In the genomic region with DNA sequence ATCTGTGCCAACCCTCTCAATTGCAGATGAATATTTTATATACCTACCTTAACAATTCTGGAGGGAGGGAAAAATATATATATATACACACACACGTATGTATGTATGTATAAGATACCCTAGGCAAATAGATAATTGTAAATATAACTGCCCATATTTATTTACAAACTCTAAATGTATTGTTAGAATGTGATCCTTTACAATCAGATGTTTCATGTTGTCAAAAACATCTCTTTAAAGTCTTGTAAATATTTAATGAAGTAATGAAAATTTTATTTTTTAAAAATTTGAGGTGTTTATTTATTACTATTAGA, we compare ENCODE assay signal across 11 cellular contexts. TPM values are rescaled to one million over a fixed set of nuclear protein-coding genes. Genes with fewer than 3 reads are reported as not detected.
DNase-seq lines count a peak whose midpoint lies in the region; ATAC-seq, FAIRE-seq and TF ChIP-seq lines count a peak whose summit lies in the region.
"Had no signal": no experiment of that assay in that cellular context is flagged by ENCODE, and none has a peak within 500 bp of the region (broad histone marks: within the 10 kb centered on the region; RNA-seq: fewer than 3 reads in every experiment).

No MANE protein-coding gene starts in this region.

- POLR2A ChIA-PET in activated CD8-positive, alpha-beta T cell treated with anti-CD3 and anti-CD28 coated beads for 36 hours (lab: Charles Lee) = interaction anchor here (0.6 to 2.8 kb wide), 2 partner anchors 11 to 81 kb away, joined by 4 to 22 read pairs; a partner anchor contains a TSS
- POLR2A ChIA-PET in CD4-positive, alpha-beta T cell (lab: Charles Lee) = interaction anchor here (0.6 to 2.5 kb wide), 8 partner anchors 10 to 75 kb away, joined by 3 to 22 read pairs (median 8); a partner anchor contains a TSS

- no peak overlapping the region for H3K4me3 Mint-ChIP-seq in activated CD8-positive, alpha-beta T cell treated with anti-CD3 and anti-CD28 coated beads for 36 hours
- H3K4me3 Mint-ChIP-seq in CD4-positive, alpha-beta T cell = no peak overlapping the region

- peak overlapping the region; percentile 91 for H3K27ac Mint-ChIP-seq in activated CD8-positive, alpha-beta T cell treated with anti-CD3 and anti-CD28 coated beads for 36 hours
- H3K27ac Mint-ChIP-seq in CD4-positive, alpha-beta T cell = no peak overlapping the region

- dilution Hi-C loops in keratinocyte (cut with MboI; ENCODE audit: extremely low pct_ligation_motif_present, low sequenced_read_pairs) = no loop called here

- H4K20me1 ChIP-seq in keratinocyte (ENCODE audit: control insufficient read depth, extremely low read depth, insufficient read depth, low read length) = no peaks in the 10 kb centered on the region

- no peaks in the 10 kb centered on the region for H3K9me1 ChIP-seq in keratinocyte (ENCODE audit: control insufficient read depth, extremely low read depth, insufficient read depth, low read length)

- peaks cover 86% of the 10 kb centered on the region for H3K79me2 ChIP-seq in keratinocyte (ENCODE audit: control insufficient read depth, insufficient read depth, low read length)

- H3K27ac ChIP-seq in left ventricle myocardium inferior (replicated peaks) = peak overlapping the region; percentile 30
- no peak overlapping the region for H3K27ac ChIP-seq in right atrium auricular region
- peak overlapping the region; percentile 42 for H3K27ac ChIP-seq in keratinocyte (ENCODE audit: control insufficient read depth, insufficient read depth, low read length)
- no peak overlapping the region for H3K27ac ChIP-seq in CD4-positive, alpha-beta T cell (ENCODE audit: low read depth, low read length)
- H3K27ac ChIP-seq: prostate gland had no signal

- no peaks in the 10 kb centered on the region for H3K9me3 ChIP-seq in left ventricle myocardium inferior (replicated peaks)
- no peaks in the 10 kb centered on the region for H3K9me3 ChIP-seq in right atrium auricular region
- H3K9me3 ChIP-seq in keratinocyte (ENCODE audit: control insufficient read depth, low read depth, low read length) = no peaks in the 10 kb centered on the region
- H3K9me3 ChIP-seq in CD4-positive, alpha-beta T cell (ENCODE audit: control insufficient read depth, low read length) = no peaks in the 10 kb centered on the region
- H3K9me3 ChIP-seq: prostate gland, thoracic aorta had no signal

- TF ChIP-seq CTCF in left ventricle myocardium inferior (IDR thresholded peaks at IDR 0.05; ENCODE audit: borderline replicate concordance) (no peak), right atrium auricular region (IDR thresholded peaks at IDR 0.05) (peak in 1 of 2 donors; percentile 1), keratinocyte (optimal IDR thresholded peaks at IDR 0.05 in 1 of 3, IDR thresholded peaks at IDR 0.05 in 1 of 3, conservative IDR thresholded peaks at IDR 0.05 in 1 of 3; ENCODE audit: extremely low read depth in 1 of 3, insufficient read depth in 2 of 3, low read length in 3 of 3) (no peak)
- peak; percentile 16 for TF ChIP-seq CTCF in activated CD8-positive, alpha-beta T cell treated with anti-CD3 and anti-CD28 coated beads for 36 hours (IDR thresholded peaks at IDR 0.05)
- TF ChIP-seq CTCF in CD4-positive, alpha-beta T cell (IDR thresholded peaks at IDR 0.05) = no peak

- ATAC-seq in activated CD8-positive, alpha-beta T cell treated with anti-CD3 and anti-CD28 coated beads for 36 hours = no peak
- ATAC-seq in CD4-positive, alpha-beta T cell (ENCODE audit: poor library complexity) = no peak

- H3K4me1 ChIP-seq in left ventricle myocardium inferior = peaks cover 95% of the 10 kb centered on the region
- peaks cover 0 to 54% of the 10 kb centered on the region in 2 donors for H3K4me1 ChIP-seq in right atrium auricular region
- H3K4me1 ChIP-seq in keratinocyte (ENCODE audit: control insufficient read depth, extremely low read depth, insufficient read depth, low read length) = peaks cover 12% of the 10 kb centered on the region
- H3K4me1 ChIP-seq: prostate gland had no signal

- intact Hi-C loops in left ventricle myocardium inferior (cut with micrococcal nuclease) (loop anchor here (5.0 kb wide), 1 partner anchor 76 kb away; no protein-coding TSS in a partner anchor), posterior vena cava (cut with DNase I) (loop anchor here in 1 of 2 donors (5.0 kb wide), 1 partner anchor 76 kb away; no protein-coding TSS in a partner anchor)
- intact Hi-C loops in activated CD8-positive, alpha-beta T cell treated with anti-CD3 and anti-CD28 coated beads for 36 hours (cut with micrococcal nuclease) = no loop called here
- intact Hi-C loops in CD4-positive, alpha-beta T cell (cut with DNase I, micrococcal nuclease) = loop anchor here (1.0 to 5.0 kb wide), 4 partner anchors 45 to 451 kb away; a partner anchor contains a TSS

- CTCF ChIA-PET in activated CD8-positive, alpha-beta T cell treated with anti-CD3 and anti-CD28 coated beads for 36 hours (lab: Charles Lee) = interaction anchor here (1.0 to 2.0 kb wide), 11 partner anchors 9 to 76 kb away, joined by 3 to 13 read pairs (median 4); a partner anchor contains a TSS
- CTCF ChIA-PET in CD4-positive, alpha-beta T cell (lab: Charles Lee) = interaction anchor here (1.0 to 3.0 kb wide), 7 partner anchors 9 to 452 kb away, joined by 3 to 31 read pairs (median 6); no protein-coding TSS in a partner anchor

- no peak overlapping the region for H2AFZ ChIP-seq in keratinocyte (ENCODE audit: control insufficient read depth, low read length)

- no peaks in the 10 kb centered on the region for H3K27me3 ChIP-seq in left ventricle myocardium inferior (ENCODE audit: low read depth)
- no peaks in the 10 kb centered on the region for H3K27me3 ChIP-seq in right atrium auricular region
- H3K27me3 ChIP-seq in keratinocyte (ENCODE audit: control insufficient read depth, extremely low read depth, insufficient read depth, low read length) = no peaks in the 10 kb centered on the region
- H3K27me3 ChIP-seq in CD4-positive, alpha-beta T cell (ENCODE audit: control insufficient read depth, insufficient read depth, low read length) = no peaks in the 10 kb centered on the region
- H3K27me3 ChIP-seq: dorsolateral prefrontal cortex had no signal

- no peaks in the 10 kb centered on the region for H3K36me3 ChIP-seq in left ventricle myocardium inferior
- H3K36me3 ChIP-seq in right atrium auricular region = no peaks in the 10 kb centered on the region
- H3K36me3 ChIP-seq in keratinocyte (ENCODE audit: control insufficient read depth in 2 of 2, extremely low read depth in 1 of 2, insufficient read depth in 2 of 2, low read length in 2 of 2) = no peaks in the 10 kb centered on the region
- H3K36me3 ChIP-seq: prostate gland, thoracic aorta had no signal

- peaks cover 80% of the 10 kb centered on the region for H3K4me1 Mint-ChIP-seq in activated CD8-positive, alpha-beta T cell treated with anti-CD3 and anti-CD28 coated beads for 36 hours (ENCODE audit: low read depth)
- H3K4me1 Mint-ChIP-seq in CD4-positive, alpha-beta T cell (ENCODE audit: low read depth) = peaks cover 87% of the 10 kb centered on the region

- FAIRE-seq in keratinocyte (lab: Jason Lieb, UNC) = no peak

- H3K9me3 Mint-ChIP-seq in activated CD8-positive, alpha-beta T cell treated with anti-CD3 and anti-CD28 coated beads for 36 hours = peaks cover 6% of the 10 kb centered on the region
- no peaks in the 10 kb centered on the region for H3K9me3 Mint-ChIP-seq in CD4-positive, alpha-beta T cell

- DNase-seq in left ventricle myocardium inferior (no peak), right atrium auricular region (ENCODE audit: low spot score) (no peak), keratinocyte (ENCODE audit: low read depth, low spot score) (no peak), posterior vena cava (ENCODE audit: low spot score) (no peak), UCSD-AML1 (lab: John Stamatoyannopoulos, UW; ENCODE audit: unreplicated experiment) (no peak), SW 1271 (lab: John Stamatoyannopoulos, UW) (no peak)
- DNase-seq in activated CD8-positive, alpha-beta T cell treated with anti-CD3 and anti-CD28 coated beads for 36 hours = no peak
- DNase-seq in CD4-positive, alpha-beta T cell = no peak

- no peak overlapping the region for H3K4me2 ChIP-seq in keratinocyte (ENCODE audit: control insufficient read depth, extremely low read depth, insufficient read depth, low read depth, low read length)

- H3K9ac ChIP-seq in keratinocyte (ENCODE audit: control insufficient read depth, extremely low read depth, insufficient read depth, low read length) = no peak overlapping the region

- H3K4me3 ChIP-seq in left ventricle myocardium inferior = no peak overlapping the region
- H3K4me3 ChIP-seq in right atrium auricular region = no peak overlapping the region
- no peak overlapping the region for H3K4me3 ChIP-seq in keratinocyte (ENCODE audit: control insufficient read depth in 2 of 3, extremely low read depth in 1 of 3, insufficient read depth in 2 of 3, low read depth in 1 of 3, low read length in 3 of 3)
- H3K4me3 ChIP-seq: dorsolateral prefrontal cortex, prostate gland, thoracic aorta had no signal

- H3K36me3 Mint-ChIP-seq in activated CD8-positive, alpha-beta T cell treated with anti-CD3 and anti-CD28 coated beads for 36 hours (ENCODE audit: low read depth) = peaks cover 6% of the 10 kb centered on the region
- peaks cover 4% of the 10 kb centered on the region for H3K36me3 Mint-ChIP-seq in CD4-positive, alpha-beta T cell (ENCODE audit: low read depth)

- H3K27me3 Mint-ChIP-seq in activated CD8-positive, alpha-beta T cell treated with anti-CD3 and anti-CD28 coated beads for 36 hours = no peaks in the 10 kb centered on the region
- no peaks in the 10 kb centered on the region for H3K27me3 Mint-ChIP-seq in CD4-positive, alpha-beta T cell

RNA-seq across cellular contexts. Expression of a gene that starts 11.6 kb away (rescaled TPM):
- total RNA-seq in left ventricle myocardium inferior = 49.3 TPM
- 10 to 100 TPM; 22.3 to 32.3 TPM for total RNA-seq in right atrium auricular region
- 10 to 100 TPM; 62.5 to 68.4 TPM for total RNA-seq in activated CD8-positive, alpha-beta T cell treated with anti-CD3 and anti-CD28 coated beads for 36 hours
- polyA plus RNA-seq in keratinocyte = 2.6 to 8.0 TPM (median 4.9 TPM) in 3 replicates
- polyA plus RNA-seq in keratinocyte (2011; ENCODE audit: low read depth) = 160 TPM
- polyA plus RNA-seq in keratinocyte (2011; cell fraction: cytosol; rRNA removed) = 2.0 and 3.8 TPM in 2 replicates
- 7.0 and 9.0 TPM in 2 replicates for polyA plus RNA-seq in keratinocyte (2011; cell fraction: nucleus; rRNA removed)
- 12.7 and 21.4 TPM in 2 replicates for polyA plus RNA-seq in keratinocyte (2012; ENCODE audit: low replicate concordance)
- 3.0 to 39.0 TPM (median 12.0 TPM) in 3 replicates for polyA minus RNA-seq in keratinocyte
- polyA minus RNA-seq in keratinocyte (2011; cell fraction: cytosol; rRNA and poly(A)+ RNA removed) = 11.3 TPM
- 10.2 and 29.2 TPM in 2 replicates for polyA minus RNA-seq in keratinocyte (2011; cell fraction: nucleus; rRNA and poly(A)+ RNA removed)
- total RNA-seq in posterior vena cava = 10 to 100 TPM; 81.0 to 91.9 TPM
- 100 to 1,000 TPM; 160 to 164 TPM for total RNA-seq in CD4-positive, alpha-beta T cell

RNA-seq across cellular contexts. Expression of a gene that starts 45.7 kb away (rescaled TPM):
- total RNA-seq in left ventricle myocardium inferior (455 TPM), right atrium auricular region (100 to 1,000 TPM; 167 to 225 TPM), posterior vena cava (100 to 1,000 TPM; 117 to 151 TPM)
- 100 to 1,000 TPM; 324 to 332 TPM for total RNA-seq in activated CD8-positive, alpha-beta T cell treated with anti-CD3 and anti-CD28 coated beads for 36 hours
- polyA plus RNA-seq in keratinocyte = 107 to 202 TPM (median 125 TPM) in 3 replicates
- polyA plus RNA-seq in keratinocyte (2011; ENCODE audit: low read depth) = 40.2 TPM
- 106 and 185 TPM in 2 replicates for polyA plus RNA-seq in keratinocyte (2011; cell fraction: cytosol; rRNA removed)
- 67.0 and 74.2 TPM in 2 replicates for polyA plus RNA-seq in keratinocyte (2011; cell fraction: nucleus; rRNA removed)
- polyA plus RNA-seq in keratinocyte (2012; ENCODE audit: low replicate concordance) = 100 and 142 TPM in 2 replicates
- 13.4 to 56.9 TPM (median 38.3 TPM) in 3 replicates for polyA minus RNA-seq in keratinocyte
- 20.5 TPM for polyA minus RNA-seq in keratinocyte (2011; cell fraction: cytosol; rRNA and poly(A)+ RNA removed)
- 23.6 and 35.1 TPM in 2 replicates for polyA minus RNA-seq in keratinocyte (2011; cell fraction: nucleus; rRNA and poly(A)+ RNA removed)
- 100 to 1,000 TPM; 230 to 231 TPM for total RNA-seq in CD4-positive, alpha-beta T cell

Comparison
In these comparisons a context has a peak if more than half of its experiments do, and no peak if none do; other contexts are left out.
1. H3K27ac ChIP-seq: peak in left ventricle myocardium inferior (single experiment) and keratinocyte (single experiment); none in right atrium auricular region (0 of 2) and CD4-positive, alpha-beta T cell (single experiment).